Comparison of ENCODE assay signal across 18 cellular contexts in genomic region chr20:45328451-45328850, GRCh38. TPM values are rescaled to one million over a fixed set of nuclear protein-coding genes. Genes with fewer than 3 reads are reported as not detected.
DNase-seq lines count a peak whose midpoint lies in the region; ATAC-seq, FAIRE-seq and TF ChIP-seq lines count a peak whose summit lies in the region.
"Had no signal": no experiment of that assay in that cellular context is flagged by ENCODE, and none has a peak within 500 bp of the region (broad histone marks: within the 10 kb centered on the region; RNA-seq: fewer than 3 reads in every experiment).

No MANE protein-coding gene starts in this region.

- H3K27ac ChIP-seq in VCaP = peak overlapping the region; percentile 64
- peak overlapping the region; percentile 61 for H3K27ac ChIP-seq in osteoblast (ENCODE audit: low read depth, low read length)
- H3K27ac ChIP-seq in vagina = no peak overlapping the region
- H3K27ac ChIP-seq: SJCRH30 had no signal

- H3K27me3 Mint-ChIP-seq in HFFc6 (ENCODE audit: insufficient read depth) = peaks cover 4% of the 10 kb centered on the region

- H3K27ac Mint-ChIP-seq in HFFc6 = peak overlapping the region; percentile 16; the same call in 1 of the 2 replicates
- H3K27ac Mint-ChIP-seq: H9 had no signal

- no peaks in the 10 kb centered on the region for H3K9me3 Mint-ChIP-seq in HFFc6
- H3K9me3 Mint-ChIP-seq: H9 had no signal

- no peak for ATAC-seq in HG02678 (IDR thresholded peaks at IDR 0.05; ENCODE audit: unreplicated experiment)

- peaks cover 35% of the 10 kb centered on the region for H3K79me2 ChIP-seq in osteoblast (ENCODE audit: insufficient read depth, low read length)

- no peak overlapping the region for H3K4me3 ChIP-seq in osteoblast (ENCODE audit: insufficient read depth, low read length)
- no peak overlapping the region for H3K4me3 ChIP-seq in vagina
- H3K4me3 ChIP-seq: SJCRH30 had no signal

- no peak overlapping the region for H3K4me3 Mint-ChIP-seq in HFFc6
- H3K4me3 Mint-ChIP-seq: H9 had no signal

- no peaks in the 10 kb centered on the region; the same call in 1 of the 2 replicates for H3K4me1 Mint-ChIP-seq in HFFc6 (ENCODE audit: low read depth)

- H3K4me2 ChIP-seq in osteoblast (ENCODE audit: insufficient read depth, low read length) = no peak overlapping the region

- no peaks in the 10 kb centered on the region for H3K27me3 ChIP-seq in osteoblast (ENCODE audit: insufficient read depth, low read length)
- no peaks in the 10 kb centered on the region for H3K27me3 ChIP-seq in vagina
- H3K27me3 ChIP-seq: SJCRH30 had no signal

- H2AFZ ChIP-seq in osteoblast (ENCODE audit: low read length) = no peak overlapping the region

- peak; percentile 91 for FAIRE-seq in D721Med (lab: Jason Lieb, UNC)

- peaks cover 55% of the 10 kb centered on the region for H4K20me1 ChIP-seq in osteoblast (ENCODE audit: insufficient read depth, low read length)

- H3K9me3 ChIP-seq in osteoblast (ENCODE audit: low read depth, low read length) (no peaks in the 10 kb centered on the region), vagina (no peaks in the 10 kb centered on the region)
- H3K9me3 ChIP-seq: SJCRH30 had no signal

- TF ChIP-seq CTCF in D721Med (IDR thresholded peaks at IDR 0.05; ENCODE audit: insufficient read depth, missing control alignments) = no peak
- TF ChIP-seq CTCF in HFFc6 (IDR thresholded peaks at IDR 0.05) = no peak
- no peak for TF ChIP-seq CTCF in VCaP (conservative IDR thresholded peaks at IDR 0.05)
- no peak for TF ChIP-seq CTCF in osteoblast (IDR thresholded peaks at IDR 0.05; ENCODE audit: extremely low read depth, low read depth, low read length)
- TF ChIP-seq CTCF in vagina (IDR thresholded peaks at IDR 0.05) = no peak

- H3K36me3 ChIP-seq in osteoblast (ENCODE audit: insufficient read depth, low read length) = peaks cover 88% of the 10 kb centered on the region
- H3K36me3 ChIP-seq in vagina = peaks cover 3 to 62% of the 10 kb centered on the region in 2 donors

- intact Hi-C loops in vagina (cut with DNase I) = no loop called here

- DNase-seq in D721Med (ENCODE audit: insufficient read length, low spot score) (peak; percentile 76), HFFc6 (no peak), osteoblast (ENCODE audit: insufficient read length, low spot score, missing footprints) (no peak), NCI-H2107 (lab: John Stamatoyannopoulos, UW) (no peak), vagina (ENCODE audit: extremely low spot score in 2 of 2) (no peak)
- no peak for DNase-seq in activated CD8-positive, alpha-beta memory T cell treated with anti-CD3 and anti-CD28 coated beads for 24 hours
- DNase-seq: GDM1, H9, KBM-7, NCI-H1436 treated with DMSO at 0.1 percent for 48 hours, NCI-H2029 treated with DMSO at 0.1 percent for 48 hours, NCI-H2171 treated with DMSO at 0.1 percent for 48 hours, NCI-H446, OCI-M1, SJCRH30 had no signal

- H3K4me1 ChIP-seq in osteoblast (ENCODE audit: insufficient read depth, low read length) (no peaks in the 10 kb centered on the region), vagina (no peaks in the 10 kb centered on the region)
- H3K4me1 ChIP-seq: SJCRH30 had no signal

- H3K36me3 Mint-ChIP-seq in HFFc6 (ENCODE audit: low read depth) = peaks cover 16% of the 10 kb centered on the region

- no peak for TF ChIP-seq POLR2A in vagina (IDR thresholded peaks at IDR 0.05)

RNA-seq across cellular contexts. Expression of gene SDC4, which starts 19.8 kb away (rescaled TPM):
- total RNA-seq in HFFc6 (2021; fragmentation: NEBNext Ultra II Directional; extraction: Animal tissue kit (Norgen Biotek cat#: 25700)) = 100 to 1,000 TPM; 122 to 146 (median 135) TPM
- total RNA-seq in osteoblast = 182 and 267 TPM in 2 replicates
- total RNA-seq in vagina = 62.6 TPM

RNA-seq across cellular contexts. Expression of gene MATN4, which starts 20.4 kb away (rescaled TPM):
- total RNA-seq in HFFc6 (2021; fragmentation: NEBNext Ultra II Directional; extraction: Animal tissue kit (Norgen Biotek cat#: 25700)) = not detected
- total RNA-seq in osteoblast = under 0.01 TPM in 1 of 2 replicates, not detected in the other
- not detected for total RNA-seq in vagina

RNA-seq across cellular contexts. Expression of gene RBPJL, which starts 21.8 kb away (rescaled TPM):
- total RNA-seq in HFFc6 (2021; fragmentation: NEBNext Ultra II Directional; extraction: Animal tissue kit (Norgen Biotek cat#: 25700)) = not detected
- total RNA-seq in osteoblast (not detected in 2 replicates), vagina (not detected)
- total RNA-seq: SJCRH30; T-helper 1 cell treated with Interleukin-12 subunit alpha and Interleukin-12 subunit beta and Interleukin-4 antibody, amounts not matched to agents 30 ng/mL and 1 ng/mL, for 36 hours had no signal

RNA-seq across cellular contexts. Expression of gene SYS1, which starts 34.5 kb away (rescaled TPM):
- 10 to 100 TPM; 22.9 to 34.1 (median 27.6) TPM for total RNA-seq in HFFc6 (2021; fragmentation: NEBNext Ultra II Directional; extraction: Animal tissue kit (Norgen Biotek cat#: 25700))
- total RNA-seq in osteoblast = 26.5 and 31.8 TPM in 2 replicates
- total RNA-seq in vagina = 44.9 TPM

RNA-seq across cellular contexts. Expression of gene TP53TG5, which starts 49.7 kb away (rescaled TPM):
- not detected for total RNA-seq in HFFc6 (2021; fragmentation: NEBNext Ultra II Directional; extraction: Animal tissue kit (Norgen Biotek cat#: 25700))
- total RNA-seq in osteoblast (not detected in 2 replicates), vagina (not detected)
- total RNA-seq: H9; SJCRH30; T-helper 1 cell treated with Interleukin-12 subunit alpha and Interleukin-12 subunit beta and Interleukin-4 antibody, amounts not matched to agents 30 ng/mL and 1 ng/mL, for 36 hours had no signal
